In the genomic region with DNA sequence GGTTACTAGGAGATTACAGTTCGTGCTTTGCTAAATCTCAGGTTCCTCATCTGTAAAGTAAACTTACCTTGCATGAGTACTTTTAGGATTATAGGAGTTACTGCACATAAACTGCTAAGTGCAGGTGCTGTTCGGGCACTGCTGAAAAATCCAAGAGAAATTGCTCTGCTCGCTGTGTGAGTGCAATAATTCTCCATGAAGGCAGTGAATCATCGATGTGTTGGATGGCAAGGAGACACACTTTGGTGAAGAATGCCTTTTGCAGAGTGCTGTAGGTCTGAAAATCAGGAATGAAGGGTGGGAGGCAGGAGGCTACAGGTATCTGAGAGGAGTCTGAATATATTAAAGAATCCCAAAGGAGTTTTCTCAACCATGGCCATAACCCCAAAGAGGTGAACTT, we compare ENCODE assay signal across 24 cellular contexts.
"Had no signal": no experiment of that assay in that cellular context is flagged by ENCODE, and none has a peak within 500 bp of the region (broad histone marks: within the 10 kb centered on the region; RNA-seq: fewer than 3 reads in every experiment).

No MANE protein-coding gene starts in this region.

- H3K36me3 ChIP-seq: stomach, suprapubic skin, thoracic aorta, thyroid gland, tibial artery, tibial nerve, transverse colon, upper lobe of left lung, upper lobe of right lung, uterus, vagina had no signal

- H3K27me3 ChIP-seq: stomach, suprapubic skin, testis, thyroid gland, tibial artery, tibial nerve, transverse colon, upper lobe of left lung, uterus, vagina had no signal

- H3K4me1 ChIP-seq: stomach, suprapubic skin, testis, thyroid gland, tibial artery, tibial nerve, transverse colon, upper lobe of left lung, upper lobe of right lung, uterus, vagina had no signal

- H3K4me3 ChIP-seq: stomach, suprapubic skin, testis, thoracic aorta, thyroid gland, tibial artery, tibial nerve, transverse colon, upper lobe of left lung, upper lobe of right lung, uterus, vagina had no signal

- DNase-seq: stimulated activated CD4-positive, alpha-beta T cell treated with anti-CD3 and anti-CD28 coated beads, Interleukin-2, amount 100 ng/mL, for 48 hours; stimulated activated CD4-positive, alpha-beta T cell treated with anti-CD3 and anti-CD28 coated beads, Interleukin-4, amount 100 ng/mL, for 1 hour; stimulated activated CD4-positive, alpha-beta T cell treated with anti-CD3 and anti-CD28 coated beads, Interleukin-4, amount 100 ng/mL, for 24 hours; stimulated activated CD4-positive, alpha-beta T cell treated with anti-CD3 and anti-CD28 coated beads, Interleukin-4, amount 100 ng/mL, for 4 hours; stimulated activated CD8-positive, alpha-beta memory T cell treated with anti-CD3 and anti-CD28 coated beads, Interleukin-4, amount 100 ng/mL, for 48 hours; stimulated activated naive B cell treated with anti-CD40 and anti-IgM and Interleukin-4, amounts not matched to agents 10 μg/mL and 1 μg/mL and 100 μg/mL, for 72 hours; stimulated activated naive CD4-positive, alpha-beta T cell; stimulated activated naive CD4-positive, alpha-beta T cell treated with Interleukin-2 at 50 U/mL for 16 hours; stimulated activated naive CD8-positive, alpha-beta T cell treated with anti-CD3 and anti-CD28 coated beads, Interleukin-15, amount 100 ng/mL, for 72 hours; stimulated activated naive CD8-positive, alpha-beta T cell treated with anti-CD3 and anti-CD28 coated beads, Interleukin-15, Interleukin-2, amounts not matched to agents 100 U/mL and 50 U/mL, for 24 hours; stomach; substantia nigra; testis; thyroid gland; tibial artery; transverse colon; trophoblast cell; upper lobe of left lung; upper lobe of right lung; uterus had no signal

- H3K27ac ChIP-seq: stomach, suprapubic skin, testis, thoracic aorta, thyroid gland, tibial artery, tibial nerve, transverse colon, upper lobe of left lung, upper lobe of right lung, uterus, vagina had no signal

- H3K9me3 ChIP-seq: stomach, suprapubic skin, testis, thoracic aorta, thyroid gland, tibial artery, tibial nerve, transverse colon, upper lobe of left lung, upper lobe of right lung, uterus, vagina had no signal
